8 cellular contexts compared by ENCODE assay signal in genomic region chr6:27872634-27873028, GRCh38. TPM values are rescaled to one million over a fixed set of nuclear protein-coding genes. Genes with fewer than 3 reads are reported as not detected.
A peak's percentile ranks its signal among the peaks of the same experiment; 100 is the strongest.
DNase-seq lines count a peak whose midpoint lies in the region; ATAC-seq and TF ChIP-seq lines count a peak whose summit lies in the region.

No MANE protein-coding gene starts in this region.

- peak; percentile 28 for ATAC-seq in GM19351 (IDR thresholded peaks at IDR 0.05; ENCODE audit: unreplicated experiment)
- no peak for ATAC-seq in HG03469 (IDR thresholded peaks at IDR 0.05; ENCODE audit: unreplicated experiment)

- H3K27ac Mint-ChIP-seq in nephron progenitor cell: peak overlapping the region; percentile 99

- H3K4me1 Mint-ChIP-seq in nephron progenitor cell: peaks cover 62% of the 10 kb centered on the region

- POLR2A ChIA-PET in AG04449 (lab: Yijun Ruan, JAX): interaction anchor here (1.0 to 5.5 kb wide), 15 partner anchors 10 to 1852 kb away, joined by 3 to 96 read pairs (median 6); a partner anchor contains a TSS

- DNase-seq in AG04449 (ENCODE audit: low read depth, low spot score) (no peak), NCI-H2029 treated with DMSO at 0.1 percent for 48 hours (lab: John Stamatoyannopoulos, UW) (peak; percentile 80), dorsolateral prefrontal cortex (no peak), nephron progenitor cell (no peak), SK-N-DZ (ENCODE audit: low spot score) (no peak), WERI-Rb-1 (no peak)

- CTCF ChIA-PET in AG04449 (lab: Yijun Ruan, JAX): interaction anchor here (0.9 to 4.6 kb wide), 8 partner anchors 9 to 58 kb away, joined by 3 to 27 read pairs (median 4); a partner anchor contains a TSS

- H3K9me3 Mint-ChIP-seq in nephron progenitor cell: peaks cover 14% of the 10 kb centered on the region

- H3K27me3 ChIP-seq in dorsolateral prefrontal cortex (peaks cover 13 to 85% (median 76%) of the 10 kb centered on the region in 45 donors), WERI-Rb-1 (ENCODE audit: insufficient read depth, low read depth, severe bottlenecking) (no peaks in the 10 kb centered on the region)

- peaks cover 6% of the 10 kb centered on the region for H3K27me3 Mint-ChIP-seq in nephron progenitor cell (ENCODE audit: low read depth, poor library complexity)

- no peaks in the 10 kb centered on the region for H3K36me3 Mint-ChIP-seq in nephron progenitor cell (ENCODE audit: low read depth)

- TF ChIP-seq CTCF in AG04449 (IDR thresholded peaks at IDR 0.05; ENCODE audit: insufficient read depth, low read length, missing control alignments) (no peak), dorsolateral prefrontal cortex (IDR thresholded peaks at IDR 0.05 in 54 of 56, conservative IDR thresholded peaks at IDR 0.05 in 2 of 56; ENCODE audit: low read depth in 1 of 56, partially characterized antibody in 56 of 56) (no peak), nephron progenitor cell (IDR thresholded peaks at IDR 0.05) (no peak), WERI-Rb-1 (IDR thresholded peaks at IDR 0.05; ENCODE audit: low read depth, low read length) (no peak)

- peak overlapping the region; percentile 66 for H3K4me3 ChIP-seq in AG04449 (ENCODE audit: low read depth, low read length)
- peak overlapping the region in 58 of 59 donors; percentile 11 to 64 (median 44) for H3K4me3 ChIP-seq in dorsolateral prefrontal cortex
- no peak overlapping the region for H3K4me3 ChIP-seq in WERI-Rb-1 (ENCODE audit: low read depth, low read length)

- intact Hi-C loops in dorsolateral prefrontal cortex (cut with DNase I): no loop called here

- peak overlapping the region in 9 of 59 donors; percentile 3 to 61 (median 26) for H3K27ac ChIP-seq in dorsolateral prefrontal cortex
- H3K27ac ChIP-seq in WERI-Rb-1: no peak overlapping the region

- H3K4me3 Mint-ChIP-seq in nephron progenitor cell: peak overlapping the region; percentile 91

- no peaks in the 10 kb centered on the region for H3K36me3 ChIP-seq in WERI-Rb-1

- H3K9me3 ChIP-seq in WERI-Rb-1 (ENCODE audit: severe bottlenecking): peaks cover 19% of the 10 kb centered on the region

RNA-seq across cellular contexts. Expression of gene OR2B2, which starts 39.6 kb away (rescaled TPM):
- total RNA-seq in dorsolateral prefrontal cortex: not detected
- not detected in 2 replicates for polyA plus RNA-seq in SK-N-DZ (2014; cell fraction: cytosol; rRNA removed)
- not detected in 2 replicates for polyA plus RNA-seq in SK-N-DZ (2014; cell fraction: nucleus; rRNA removed)
